In the genomic region with DNA sequence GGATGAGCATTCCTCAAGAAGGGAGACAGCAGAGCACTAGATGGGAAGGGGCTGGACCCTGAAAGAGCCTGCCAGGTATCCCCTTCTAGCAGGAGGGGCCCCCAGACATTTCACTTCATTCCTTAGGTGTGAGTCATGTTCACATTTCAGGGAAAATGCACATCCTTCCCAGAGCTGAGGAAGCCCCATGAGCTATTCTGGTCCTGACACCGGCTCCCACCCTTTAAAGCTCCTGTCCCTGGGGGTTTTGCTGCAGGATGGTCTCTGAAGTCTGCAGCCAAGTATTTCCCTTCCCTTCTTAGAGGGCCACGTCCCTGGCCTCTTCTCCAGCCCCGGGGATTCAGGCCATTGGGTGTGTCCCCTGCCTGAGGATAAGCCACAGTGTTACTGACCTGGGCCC, we compare ENCODE assay signal across 17 cellular contexts.
DNase-seq lines count a peak whose midpoint lies in the region; ATAC-seq, FAIRE-seq and TF ChIP-seq lines count a peak whose summit lies in the region.
"Had no signal": no experiment of that assay in that cellular context is flagged by ENCODE, and none has a peak within 500 bp of the region (broad histone marks: within the 10 kb centered on the region; RNA-seq: fewer than 3 reads in every experiment).

No MANE protein-coding gene starts in this region.

- no peak overlapping the region for H2AFZ ChIP-seq in HCT116 (ENCODE audit: low read depth, low read length, poor library complexity, severe bottlenecking)

- no peaks in the 10 kb centered on the region for H4K20me1 ChIP-seq in HCT116 (ENCODE audit: insufficient read depth)

- H3K9me2 ChIP-seq in HCT116 (ENCODE audit: insufficient read depth) = no peaks in the 10 kb centered on the region

- H3K27ac ChIP-seq in HCT116 (ENCODE audit: low read depth, low read length) (no peak overlapping the region), left lung (peak overlapping the region in 1 of 2 donors; percentile 3)
- H3K27ac ChIP-seq: suprapubic skin had no signal

- no peak overlapping the region for H3K4me3 ChIP-seq in HCT116 (replicated peaks in 1 of 2; ENCODE audit: low read depth in 1 of 2, low read length in 2 of 2)
- H3K4me3 ChIP-seq in astrocyte of the spinal cord (ENCODE audit: low read depth, low read length) = no peak overlapping the region
- H3K4me3 ChIP-seq in left lung = no peak overlapping the region
- H3K4me3 ChIP-seq: breast epithelium, MG63, psoas muscle, suprapubic skin had no signal

- H3K4me1 ChIP-seq in HCT116 (ENCODE audit: control insufficient read depth in 1 of 2, insufficient read depth in 2 of 2, low read length in 2 of 2) = peaks cover 7 to 11% of the 10 kb centered on the region in 2 experiments
- H3K4me1 ChIP-seq in left lung = peaks cover 2 to 23% of the 10 kb centered on the region in 2 donors
- H3K4me1 ChIP-seq: breast epithelium had no signal

- H3K36me3 Mint-ChIP-seq in activated naive CD8-positive, alpha-beta T cell treated with anti-CD3 and anti-CD28 coated beads, Interleukin-2, amount 50 U/mL, for 24 hours (ENCODE audit: low read depth) = no peaks in the 10 kb centered on the region

- H3K36me3 ChIP-seq in HCT116 (ENCODE audit: control insufficient read depth in 1 of 2, insufficient read depth in 2 of 2, low read length in 2 of 2) = no peaks in the 10 kb centered on the region
- H3K36me3 ChIP-seq in left lung = no peaks in the 10 kb centered on the region
- H3K36me3 ChIP-seq: breast epithelium, MG63, suprapubic skin had no signal

- DNase-seq in ACHN = peak; percentile 12
- no peak for DNase-seq in HCT116 (ENCODE audit: low read depth, low spot score)
- peak; percentile 22 for DNase-seq in astrocyte of the spinal cord (ENCODE audit: low read depth, low spot score)
- DNase-seq in islet precursor cell = peak; percentile 80
- no peak for DNase-seq in kidney glomerular epithelial cell (lab: John Stamatoyannopoulos, UW)
- no peak for DNase-seq in left lung
- no peak for DNase-seq in D721Med (ENCODE audit: insufficient read length, low spot score)
- DNase-seq in activated naive CD8-positive, alpha-beta T cell treated with anti-CD3 and anti-CD28 coated beads, Interleukin-2, amount 50 U/mL, for 24 hours = no peak
- DNase-seq: activated CD8-positive, alpha-beta memory T cell treated with anti-CD3 and anti-CD28 coated beads for 24 hours; activated gamma-delta T cell; MG63; NCI-H187 treated with DMSO at 0.1 percent for 48 hours; NCI-H510A treated with DMSO at 0.1 percent for 48 hours; OCI-M1; psoas muscle had no signal

- RAD21 ChIA-PET in HCT116 (lab: Charles Lee; ENCODE audit: low non-redundant PET in 1 of 2, low total read pairs in 2 of 2, uncharacterized antibody in 2 of 2, unreplicated experiment in 2 of 2) = no interaction called here

- no peak for FAIRE-seq in D721Med (lab: Jason Lieb, UNC)

- CTCF ChIA-PET in HCT116 (lab: Charles Lee) = no interaction called here

- POLR2A ChIA-PET in HCT116 (lab: Charles Lee) = no interaction called here

- H3K9me3 ChIP-seq in HCT116 (ENCODE audit: control insufficient read depth in 1 of 2, insufficient read depth in 1 of 2, low read depth in 1 of 2, low read length in 2 of 2) (no peaks in the 10 kb centered on the region), left lung (no peaks in the 10 kb centered on the region)
- H3K9me3 ChIP-seq: breast epithelium, MG63, psoas muscle, suprapubic skin had no signal

- no peak for TF ChIP-seq RAD21 in HCT116 (IDR thresholded peaks at IDR 0.05; ENCODE audit: low read depth)

- peaks cover 11% of the 10 kb centered on the region for H3K27me3 Mint-ChIP-seq in activated naive CD8-positive, alpha-beta T cell treated with anti-CD3 and anti-CD28 coated beads, Interleukin-2, amount 50 U/mL, for 24 hours

- no peak overlapping the region for H3K4me3 Mint-ChIP-seq in activated naive CD8-positive, alpha-beta T cell treated with anti-CD3 and anti-CD28 coated beads, Interleukin-2, amount 50 U/mL, for 24 hours

- no peak overlapping the region for H3K27ac Mint-ChIP-seq in activated naive CD8-positive, alpha-beta T cell treated with anti-CD3 and anti-CD28 coated beads, Interleukin-2, amount 50 U/mL, for 24 hours

- no TSS peak for BruUV-seq in HCT116 (replicated peaks; lab: Mats Ljungman, UMichigan)

- no peaks in the 10 kb centered on the region for H3K4me1 Mint-ChIP-seq in activated naive CD8-positive, alpha-beta T cell treated with anti-CD3 and anti-CD28 coated beads, Interleukin-2, amount 50 U/mL, for 24 hours

- H3K27me3 ChIP-seq in HCT116 (ENCODE audit: insufficient read depth, low read length) = no peaks in the 10 kb centered on the region; the same call in 1 of the 2 replicates
- peaks cover 0 to 23% of the 10 kb centered on the region in 2 donors for H3K27me3 ChIP-seq in left lung
- H3K27me3 ChIP-seq: breast epithelium, MG63 had no signal

- ATAC-seq in HCT116 (no peak), left lung (no peak)
- no peak for ATAC-seq in activated naive CD8-positive, alpha-beta T cell treated with anti-CD3 and anti-CD28 coated beads, Interleukin-2, amount 50 U/mL, for 24 hours
- ATAC-seq: psoas muscle had no signal

- peak overlapping the region; percentile 33 for H3K4me2 ChIP-seq in HCT116 (ENCODE audit: low read length)

- H3K9me3 Mint-ChIP-seq in activated naive CD8-positive, alpha-beta T cell treated with anti-CD3 and anti-CD28 coated beads, Interleukin-2, amount 50 U/mL, for 24 hours = no peaks in the 10 kb centered on the region

- H3K79me2 ChIP-seq in HCT116 (ENCODE audit: insufficient read depth, low read length) = no peaks in the 10 kb centered on the region

- no peak overlapping the region for H3K9ac ChIP-seq in HCT116 (ENCODE audit: low read length)

- no peak for TF ChIP-seq POLR2A in HCT116 (IDR thresholded peaks at IDR 0.05; ENCODE audit: borderline replicate concordance, extremely low read depth, insufficient read depth, insufficient read length)

- TF ChIP-seq CTCF in HCT116 (IDR thresholded peaks at IDR 0.05 in 2 of 3, conservative IDR thresholded peaks at IDR 0.05 in 1 of 3; ENCODE audit: borderline replicate concordance in 1 of 3, insufficient read depth in 1 of 3, low read depth in 2 of 3, low read length in 2 of 3) = no peak
- no peak for TF ChIP-seq CTCF in astrocyte of the spinal cord (IDR thresholded peaks at IDR 0.05; ENCODE audit: low read depth, low read length)
- TF ChIP-seq CTCF in left lung (IDR thresholded peaks at IDR 0.05) = no peak
- TF ChIP-seq CTCF in D721Med (IDR thresholded peaks at IDR 0.05; ENCODE audit: insufficient read depth, missing control alignments) = no peak

- in situ Hi-C loops in ACHN (cut with HindIII; ENCODE audit: low pct_ligation_motif_present, low pct_unique_long_range_greater_than_20kb, low sequenced_read_pairs) = no loop called here
- in situ Hi-C loops in astrocyte of the spinal cord (cut with HindIII; ENCODE audit: low sequenced_read_pairs) = no loop called here

- intact Hi-C loops in HCT116 (cut with micrococcal nuclease) = no loop called here
- intact Hi-C loops in left lung (cut with DNase I) = no loop called here

TF ChIP-seq in HCT116, 20 proteins besides CTCF, POLR2A, EP300 and RAD21:
- TF ChIP-seq ZFX (IDR thresholded peaks at IDR 0.05) (no peak), FOSL1 (IDR thresholded peaks at IDR 0.05; ENCODE audit: low read depth) (no peak), ELF1 (IDR thresholded peaks at IDR 0.05; ENCODE audit: borderline replicate concordance, low read depth) (no peak), EZH2phosphoT487 (IDR thresholded peaks at IDR 0.05; ENCODE audit: borderline replicate concordance) (no peak), CBX3 (IDR thresholded peaks at IDR 0.05; ENCODE audit: low read depth) (no peak)
- TF ChIP-seq, protein P1, sequence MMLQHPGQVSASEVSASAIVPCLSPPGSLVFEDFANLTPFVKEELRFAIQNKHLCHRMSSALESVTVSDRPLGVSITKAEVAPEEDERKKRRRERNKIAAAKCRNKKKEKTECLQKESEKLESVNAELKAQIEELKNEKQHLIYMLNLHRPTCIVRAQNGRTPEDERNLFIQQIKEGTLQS (IDR thresholded peaks at IDR 0.05) = no peak
- TF ChIP-seq, protein P2, sequence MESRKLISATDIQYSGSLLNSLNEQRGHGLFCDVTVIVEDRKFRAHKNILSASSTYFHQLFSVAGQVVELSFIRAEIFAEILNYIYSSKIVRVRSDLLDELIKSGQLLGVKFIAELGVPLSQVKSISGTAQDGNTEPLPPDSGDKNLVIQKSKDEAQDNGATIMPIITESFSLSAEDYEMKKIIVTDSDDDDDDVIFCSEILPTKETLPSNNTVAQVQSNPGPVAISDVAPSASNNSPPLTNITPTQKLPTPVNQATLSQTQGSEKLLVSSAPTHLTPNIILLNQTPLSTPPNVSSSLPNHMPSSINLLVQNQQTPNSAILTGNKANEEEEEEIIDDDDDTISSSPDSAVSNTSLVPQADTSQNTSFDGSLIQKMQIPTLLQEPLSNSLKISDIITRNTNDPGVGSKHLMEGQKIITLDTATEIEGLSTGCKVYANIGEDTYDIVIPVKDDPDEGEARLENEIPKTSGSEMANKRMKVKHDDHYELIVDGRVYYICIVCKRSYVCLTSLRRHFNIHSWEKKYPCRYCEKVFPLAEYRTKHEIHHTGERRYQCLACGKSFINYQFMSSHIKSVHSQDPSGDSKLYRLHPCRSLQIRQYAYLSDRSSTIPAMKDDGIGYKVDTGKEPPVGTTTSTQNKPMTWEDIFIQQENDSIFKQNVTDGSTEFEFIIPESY (IDR thresholded peaks at IDR 0.05; ENCODE audit: extremely low read depth, insufficient replicate concordance, low read length) = no peak

Comparison
In these comparisons a context has a peak if more than half of its experiments do, and no peak if none do; other contexts are left out.
1. DNase-seq: peak in ACHN (single experiment), astrocyte of the spinal cord (single experiment) and islet precursor cell (single experiment); none in HCT116 (single experiment), kidney glomerular epithelial cell (single experiment), left lung (0 of 2), D721Med (single experiment) and activated naive CD8-positive, alpha-beta T cell treated with anti-CD3 and anti-CD28 coated beads, Interleukin-2, amount 50 U/mL, for 24 hours (single experiment).